35 cellular contexts compared by ENCODE assay signal in the genomic region with DNA sequence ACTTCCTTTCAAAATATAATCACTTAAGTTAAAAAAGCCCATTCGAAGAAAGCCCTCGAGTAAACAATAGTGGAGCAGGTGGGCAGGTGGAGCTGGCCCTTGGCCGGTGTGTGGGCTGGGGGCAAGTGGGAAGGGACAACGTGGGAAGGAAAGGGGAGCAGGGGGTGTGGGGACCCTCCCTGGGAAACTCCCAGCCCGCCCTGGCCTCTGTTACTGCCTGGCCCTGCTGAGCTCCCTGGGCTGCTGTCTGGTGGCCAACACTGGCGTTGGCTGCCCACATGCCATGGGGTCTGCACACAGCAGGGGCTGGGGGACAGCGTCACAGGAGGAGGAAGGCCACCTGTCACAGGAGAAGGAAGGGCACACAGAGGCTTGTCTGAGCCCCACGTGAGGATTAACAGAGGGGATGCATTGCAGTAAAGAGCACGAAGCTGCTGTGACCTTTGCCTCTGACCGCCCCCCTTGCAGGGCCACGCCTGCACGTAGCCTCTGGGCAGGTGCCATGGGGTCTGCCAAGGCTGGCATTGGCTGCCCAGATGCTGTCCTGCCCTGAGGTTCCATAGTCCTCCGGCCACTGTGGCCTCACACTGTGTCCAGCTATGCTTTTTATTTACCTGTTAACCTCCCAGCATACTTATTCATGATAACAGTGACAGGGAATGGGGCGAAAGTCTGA. TPM values are rescaled to one million over a fixed set of nuclear protein-coding genes. Genes with fewer than 3 reads are reported as not detected.
"Had no signal": no experiment of that assay in that cellular context is flagged by ENCODE, and none has a peak within 500 bp of the region (broad histone marks: within the 10 kb centered on the region; RNA-seq: fewer than 3 reads in every experiment).

No MANE protein-coding gene starts in this region.

- H3K27ac ChIP-seq: brain microvascular endothelial cell, cardiac muscle cell, KMS-11, SJCRH30, SK-N-MC had no signal

- H3K4me2 ChIP-seq: KMS-11 had no signal

- H3K27me3 Mint-ChIP-seq: activated CD4-positive, alpha-beta T cell treated with anti-CD3 and anti-CD28 coated beads, Interleukin-2, amount 10 ng/mL, durations not matched to agents 24 days and 14 days; activated CD8-positive, alpha-beta T cell treated with anti-CD3 and anti-CD28 coated beads for 36 hours; activated naive CD8-positive, alpha-beta T cell treated with anti-CD3 and anti-CD28 coated beads for 36 hours; activated T-helper 17 cell treated with anti-CD3 and anti-CD28 coated beads, Interleukin-2, amount 50 U/mL, for 72 hours; central memory CD8-positive, alpha-beta T cell had no signal

- H3K36me3 Mint-ChIP-seq: activated naive CD8-positive, alpha-beta T cell treated with anti-CD3 and anti-CD28 coated beads for 36 hours had no signal

- H3K4me1 Mint-ChIP-seq: activated CD4-positive, alpha-beta T cell treated with anti-CD3 and anti-CD28 coated beads, Interleukin-2, amount 10 ng/mL, durations not matched to agents 24 days and 14 days; activated naive CD8-positive, alpha-beta T cell treated with anti-CD3 and anti-CD28 coated beads for 36 hours; activated T-helper 17 cell treated with anti-CD3 and anti-CD28 coated beads, Interleukin-2, amount 50 U/mL, for 72 hours had no signal

- H3K4me1 ChIP-seq: SJCRH30 had no signal

- H3K36me3 ChIP-seq: brain microvascular endothelial cell, cardiac muscle cell, SJCRH30 had no signal

- H3K9me3 ChIP-seq: SJCRH30 had no signal

- H3K27ac Mint-ChIP-seq: activated CD4-positive, alpha-beta T cell treated with anti-CD3 and anti-CD28 coated beads, Interleukin-2, amount 10 ng/mL, durations not matched to agents 24 days and 14 days; activated CD8-positive, alpha-beta T cell treated with anti-CD3 and anti-CD28 coated beads for 36 hours; activated naive CD8-positive, alpha-beta T cell treated with anti-CD3 and anti-CD28 coated beads for 36 hours; activated T-cell treated with anti-CD3 and anti-CD28 coated beads, Interleukin-2, amount 50 U/mL, for 72 hours; activated T-helper 17 cell treated with anti-CD3 and anti-CD28 coated beads, Interleukin-2, amount 50 U/mL, for 72 hours had no signal

- H3K4me3 Mint-ChIP-seq: activated CD4-positive, alpha-beta T cell treated with anti-CD3 and anti-CD28 coated beads, Interleukin-2, amount 10 ng/mL, durations not matched to agents 24 days and 14 days; activated CD8-positive, alpha-beta T cell treated with anti-CD3 and anti-CD28 coated beads for 36 hours; activated naive CD8-positive, alpha-beta T cell treated with anti-CD3 and anti-CD28 coated beads for 36 hours; activated T-cell treated with anti-CD3 and anti-CD28 coated beads, Interleukin-2, amount 50 U/mL, for 72 hours; activated T-helper 17 cell treated with anti-CD3 and anti-CD28 coated beads, Interleukin-2, amount 50 U/mL, for 72 hours; central memory CD8-positive, alpha-beta T cell had no signal

- H3K9ac ChIP-seq: KMS-11 had no signal

- H3K9me3 Mint-ChIP-seq: activated CD4-positive, alpha-beta T cell treated with anti-CD3 and anti-CD28 coated beads, Interleukin-2, amount 10 ng/mL, durations not matched to agents 24 days and 14 days; activated CD8-positive, alpha-beta T cell treated with anti-CD3 and anti-CD28 coated beads for 36 hours; activated naive CD8-positive, alpha-beta T cell treated with anti-CD3 and anti-CD28 coated beads for 36 hours; activated T-cell treated with anti-CD3 and anti-CD28 coated beads, Interleukin-2, amount 50 U/mL, for 72 hours; activated T-helper 17 cell treated with anti-CD3 and anti-CD28 coated beads, Interleukin-2, amount 50 U/mL, for 72 hours; central memory CD8-positive, alpha-beta T cell had no signal

- H3K27me3 ChIP-seq: brain microvascular endothelial cell, cardiac muscle cell had no signal

- DNase-seq: activated CD4-positive, alpha-beta T cell treated with anti-CD3 and anti-CD28 coated beads, Interleukin-2, amount 10 ng/mL, durations not matched to agents 24 days and 14 days; activated CD4-positive, alpha-beta T cell treated with anti-CD3 and anti-CD28 coated beads, Interleukin-2, amount 50 U/mL, for 4 hours; activated CD8-positive, alpha-beta T cell treated with anti-CD3 and anti-CD28 coated beads for 36 hours; activated effector memory CD4-positive, alpha-beta T cell treated with anti-CD3 and anti-CD28 coated beads, Interleukin-2, amount 50 U/mL, for 16 hours; activated naive CD4-positive, alpha-beta T cell; activated naive CD4-positive, alpha-beta T cell treated with anti-CD3 and anti-CD28 coated beads, Interleukin-2, amount 50 U/mL, for 16 hours; activated naive CD8-positive, alpha-beta T cell treated with anti-CD3 and anti-CD28 coated beads for 36 hours; activated T-cell treated with anti-CD3 and anti-CD28 coated beads, Interleukin-2, amount 50 U/mL, for 1 hour; activated T-cell treated with anti-CD3 and anti-CD28 coated beads, Interleukin-2, amount 50 U/mL, for 72 hours; amniotic stem cell; aorta; brain microvascular endothelial cell; MM.1S; MV-4-11; NCI-H1092; NCI-H1436 treated with DMSO at 0.1 percent for 48 hours; NCI-H187 treated with DMSO at 0.1 percent for 48 hours; NCI-H2081; NCI-H2171 treated with DMSO at 0.1 percent for 48 hours; NCI-H2227 treated with DMSO at 0.1 percent for 48 hours; NCI-H446; NCI-H510A treated with DMSO at 0.1 percent for 48 hours; NCI-H526 treated with DMSO at 0.1 percent for 48 hours; NCI-H774; SHP77; SJCRH30; T1000 had no signal

- H3K4me3 ChIP-seq: cardiac muscle cell, SJCRH30, SK-N-MC had no signal

RNA-seq across cellular contexts. Expression of gene CCDC188, which starts 36.2 kb away (rescaled TPM):
- total RNA-seq: activated CD4-positive, alpha-beta T cell treated with anti-CD3 and anti-CD28 coated beads, Interleukin-2, amount 10 ng/mL, durations not matched to agents 24 days and 14 days; activated CD8-positive, alpha-beta memory T cell treated with anti-CD3 and anti-CD28 coated beads for 36 hours; activated CD8-positive, alpha-beta T cell treated with anti-CD3 and anti-CD28 coated beads for 36 hours; activated naive CD8-positive, alpha-beta T cell treated with anti-CD3 and anti-CD28 coated beads for 36 hours; activated T-cell treated with anti-CD3 and anti-CD28 coated beads, Interleukin-2, amount 50 U/mL, for 72 hours; cardiac muscle cell; RPMI7951; SJCRH30; T-helper 1 cell treated with Interleukin-12 subunit alpha and Interleukin-12 subunit beta and Interleukin-4 antibody, amounts not matched to agents 30 ng/mL and 1 ng/mL, for 36 hours had no signal
- polyA plus RNA-seq: aorta, cardiac muscle cell had no signal
